31 cellular contexts compared by ENCODE assay signal in the genomic region with DNA sequence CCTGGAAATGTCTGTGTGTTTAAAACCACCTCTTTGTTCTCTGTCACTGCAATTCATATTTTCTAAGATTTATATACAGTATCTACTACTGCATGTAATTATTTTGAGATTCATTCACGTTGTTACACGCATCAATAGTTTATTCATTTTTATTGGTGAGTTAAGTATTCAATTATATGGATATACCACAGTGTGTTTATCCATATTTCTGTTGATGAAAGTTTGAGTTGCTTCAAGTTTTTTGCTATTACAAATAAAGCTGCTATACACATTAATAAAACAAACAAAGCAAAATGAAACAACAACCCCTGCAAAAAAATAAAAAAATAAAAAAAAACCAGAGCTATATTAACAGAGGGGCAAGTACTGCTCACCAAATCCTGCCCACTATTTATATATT.
DNase-seq lines count a peak whose midpoint lies in the region; ATAC-seq, FAIRE-seq and TF ChIP-seq lines count a peak whose summit lies in the region.
"Had no signal": no experiment of that assay in that cellular context is flagged by ENCODE, and none has a peak within 500 bp of the region (broad histone marks: within the 10 kb centered on the region; RNA-seq: fewer than 3 reads in every experiment).

No MANE protein-coding gene starts in this region.

- intact Hi-C loops in kidney (cut with DNase I) (no loop called here), posterior cingulate gyrus (cut with DNase I) (no loop called here)

- H3K36me3 ChIP-seq in SK-N-SH (replicated peaks in 1 of 2; ENCODE audit: control insufficient read depth in 1 of 2, insufficient read depth in 2 of 2, low read length in 1 of 2) (peaks cover 40 to 67% of the 10 kb centered on the region in 2 experiments), kidney (ENCODE audit: control insufficient read depth in 1 of 2, insufficient read depth in 2 of 2, low read length in 2 of 2) (peaks cover 3 to 44% of the 10 kb centered on the region in 2 donors)

- H3K27ac ChIP-seq in SK-N-SH (ENCODE audit: low read depth in 2 of 2, low read length in 1 of 2) (no peak overlapping the region), A549 (no peak overlapping the region), kidney (ENCODE audit: low read depth in 2 of 2, low read length in 2 of 2) (no peak overlapping the region)
- H3K27ac ChIP-seq: 22Rv1; BLaER1; BLaER1 treated with 17β-estradiol and CSF1 and Interleukin-3, amounts not matched to agents 10 nM and 100 nM; C4-2B had no signal

- ATAC-seq in SK-N-SH treated with all-trans-retinoic acid at 6 μM for 48 hours (no peak), A549 (no peak), HG02870 (IDR thresholded peaks at IDR 0.05; ENCODE audit: unreplicated experiment) (no peak)
- ATAC-seq: CD8-positive, alpha-beta T cell had no signal

- no peak overlapping the region for H3K4me2 ChIP-seq in SK-N-SH
- no peak overlapping the region for H3K4me2 ChIP-seq in A549
- H3K4me2 ChIP-seq: BLaER1; BLaER1 treated with 17β-estradiol and CSF1 and Interleukin-3, amounts not matched to agents 10 nM and 100 nM had no signal

- H3K4me3 ChIP-seq in SK-N-SH (ENCODE audit: low read depth in 2 of 2, low read length in 1 of 2) (no peak overlapping the region), A549 (no peak overlapping the region), kidney (ENCODE audit: low read length in 2 of 2) (no peak overlapping the region)
- H3K4me3 ChIP-seq: BLaER1; BLaER1 treated with 17β-estradiol and CSF1 and Interleukin-3, amounts not matched to agents 10 nM and 100 nM had no signal

- H4K20me1 ChIP-seq in SK-N-SH (ENCODE audit: insufficient read depth) = no peaks in the 10 kb centered on the region
- H4K20me1 ChIP-seq: BLaER1; BLaER1 treated with 17β-estradiol and CSF1 and Interleukin-3, amounts not matched to agents 10 nM and 100 nM had no signal

- no peaks in the 10 kb centered on the region for H3K27me3 ChIP-seq in SK-N-SH (ENCODE audit: insufficient read depth)
- H3K27me3 ChIP-seq: BE2C; BLaER1; BLaER1 treated with 17β-estradiol and CSF1 and Interleukin-3, amounts not matched to agents 10 nM and 100 nM had no signal

- TF ChIP-seq CTCF in SK-N-SH (IDR thresholded peaks at IDR 0.05) = no peak
- no peak for TF ChIP-seq CTCF in A549 (IDR thresholded peaks at IDR 0.05)
- no peak for TF ChIP-seq CTCF in kidney (IDR thresholded peaks at IDR 0.05; ENCODE audit: borderline replicate concordance, extremely low read depth, insufficient read depth)

- DNase-seq in SK-N-SH = no peak
- no peak for DNase-seq in A549 (ENCODE audit: low read depth in 1 of 2, low spot score in 1 of 2)
- no peak for DNase-seq in kidney
- no peak for DNase-seq in posterior cingulate gyrus
- DNase-seq: 8988T; ACHN; AML-193; BE2C; C1 segment of cervical spinal cord; Caco-2; Calu3; CD4-positive, alpha-beta memory T cell; CD4-positive, alpha-beta T cell; CD4-positive, CD25-positive, alpha-beta regulatory T cell; CD8-positive, alpha-beta memory T cell; CD8-positive, alpha-beta T cell; COR-L47; DMS 273 treated with DMSO at 0.1 percent for 48 hours; DMS153; DMS53; DMS79; DMS79 treated with DMSO at 0.1 percent for 48 hours; DND-41; EL had no signal

- no peaks in the 10 kb centered on the region for H3K4me1 ChIP-seq in SK-N-SH (ENCODE audit: control insufficient read depth in 1 of 2, insufficient read depth in 2 of 2, low read depth in 1 of 2, low read length in 1 of 2)
- H3K4me1 ChIP-seq in A549 = no peaks in the 10 kb centered on the region
- H3K4me1 ChIP-seq in kidney (ENCODE audit: control insufficient read depth in 1 of 2, insufficient read depth in 1 of 2, low read depth in 1 of 2, low read length in 2 of 2) = no peaks in the 10 kb centered on the region
- H3K4me1 ChIP-seq: BE2C; BLaER1; BLaER1 treated with 17β-estradiol and CSF1 and Interleukin-3, amounts not matched to agents 10 nM and 100 nM; Caco-2 had no signal

- POLR2A ChIA-PET in SK-N-SH (lab: Yijun Ruan, JAX) (no interaction called here), A549 (lab: Yijun Ruan, JAX) (no interaction called here)

- no peaks in the 10 kb centered on the region for H3F3A ChIP-seq in SK-N-SH (replicated peaks; ENCODE audit: insufficient read depth)

- TF ChIP-seq POLR2A in A549 (IDR thresholded peaks at IDR 0.05; ENCODE audit: low read length) = no peak

- no peak for TF ChIP-seq RAD21 in SK-N-SH (IDR thresholded peaks at IDR 0.05; ENCODE audit: low read length)
- TF ChIP-seq RAD21 in A549 (conservative IDR thresholded peaks at IDR 0.05 in 1 of 2, IDR thresholded peaks at IDR 0.05 in 1 of 2) = no peak

- H3K79me2 ChIP-seq in SK-N-SH (ENCODE audit: insufficient read depth) = no peaks in the 10 kb centered on the region

- H3K9ac ChIP-seq in SK-N-SH (no peak overlapping the region), kidney (ENCODE audit: low read length in 2 of 2) (no peak overlapping the region)
- H3K9ac ChIP-seq: BLaER1; BLaER1 treated with 17β-estradiol and CSF1 and Interleukin-3, amounts not matched to agents 10 nM and 100 nM had no signal

- WGBS in SK-N-SH (ENCODE audit: low lambda C conversion rate) = 96% methylated on average over 2 of the region's 2 CpGs
- 85% methylated on average over 2 of the region's 2 CpGs for WGBS in A549 (ENCODE audit: missing lambda C conversion rate)

- FAIRE-seq in A549 (lab: Jason Lieb, UNC) (peak; percentile 28), kidney (lab: Jason Lieb, UNC) (peak; percentile 6)
- FAIRE-seq: A204.1 had no signal

- no peak for TF ChIP-seq EP300 in SK-N-SH (IDR thresholded peaks at IDR 0.05; ENCODE audit: borderline replicate concordance in 1 of 2, low read depth in 1 of 2, low read length in 1 of 2)
- no peak for TF ChIP-seq EP300 in A549 (IDR thresholded peaks at IDR 0.05)

- H3K9me3 ChIP-seq in SK-N-SH (peaks cover 31% of the 10 kb centered on the region), A549 (peaks cover 16% of the 10 kb centered on the region; the same call in 2 of the 3 replicates), kidney (ENCODE audit: control insufficient read depth in 1 of 2, low read length in 2 of 2) (peaks cover 5 to 6% of the 10 kb centered on the region in 2 donors)
- H3K9me3 ChIP-seq: BE2C, Caco-2 had no signal

- CTCF ChIA-PET in SK-N-SH (lab: Yijun Ruan, JAX) = interaction anchor here (0.8 kb wide), 1 partner anchor 332 kb away, joined by 3 read pairs; no protein-coding TSS in a partner anchor
- CTCF ChIA-PET in A549 (lab: Yijun Ruan, JAX) = no interaction called here

- no peaks in the 10 kb centered on the region for H3K9me2 ChIP-seq in SK-N-SH

- no peak overlapping the region for H2AFZ ChIP-seq in SK-N-SH (ENCODE audit: low read depth)

TF ChIP-seq in SK-N-SH treated with all-trans-retinoic acid at 6 μM for 48 hours, 23 proteins besides CTCF, POLR2A, EP300 and RAD21:
- no peak for TF ChIP-seq RARB (CRISPR knock-in tag; IDR thresholded peaks at IDR 0.05)
- peak; percentile 97 for TF ChIP-seq ZNF8 (CRISPR knock-in tag; IDR thresholded peaks at IDR 0.05)

TF ChIP-seq in SK-N-SH, 30 proteins besides CTCF, POLR2A, EP300 and RAD21 (continues in another document):
- no peak for TF ChIP-seq MEF2A (IDR thresholded peaks at IDR 0.05; ENCODE audit: borderline replicate concordance, low read depth)
- no peak for TF ChIP-seq GATA2 (CRISPR knock-in tag; IDR thresholded peaks at IDR 0.05)
- TF ChIP-seq ELF1 (IDR thresholded peaks at IDR 0.05) = no peak
- no peak for TF ChIP-seq NRF1 (IDR thresholded peaks at IDR 0.05; ENCODE audit: low read depth, low read length)
- TF ChIP-seq TCF12 (IDR thresholded peaks at IDR 0.05) = no peak
- no peak for TF ChIP-seq RXRA (IDR thresholded peaks at IDR 0.05; ENCODE audit: borderline replicate concordance, low read depth)
- no peak for TF ChIP-seq RFX5 (IDR thresholded peaks at IDR 0.05; ENCODE audit: low read length)
- TF ChIP-seq, protein P1, sequence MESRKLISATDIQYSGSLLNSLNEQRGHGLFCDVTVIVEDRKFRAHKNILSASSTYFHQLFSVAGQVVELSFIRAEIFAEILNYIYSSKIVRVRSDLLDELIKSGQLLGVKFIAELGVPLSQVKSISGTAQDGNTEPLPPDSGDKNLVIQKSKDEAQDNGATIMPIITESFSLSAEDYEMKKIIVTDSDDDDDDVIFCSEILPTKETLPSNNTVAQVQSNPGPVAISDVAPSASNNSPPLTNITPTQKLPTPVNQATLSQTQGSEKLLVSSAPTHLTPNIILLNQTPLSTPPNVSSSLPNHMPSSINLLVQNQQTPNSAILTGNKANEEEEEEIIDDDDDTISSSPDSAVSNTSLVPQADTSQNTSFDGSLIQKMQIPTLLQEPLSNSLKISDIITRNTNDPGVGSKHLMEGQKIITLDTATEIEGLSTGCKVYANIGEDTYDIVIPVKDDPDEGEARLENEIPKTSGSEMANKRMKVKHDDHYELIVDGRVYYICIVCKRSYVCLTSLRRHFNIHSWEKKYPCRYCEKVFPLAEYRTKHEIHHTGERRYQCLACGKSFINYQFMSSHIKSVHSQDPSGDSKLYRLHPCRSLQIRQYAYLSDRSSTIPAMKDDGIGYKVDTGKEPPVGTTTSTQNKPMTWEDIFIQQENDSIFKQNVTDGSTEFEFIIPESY (IDR thresholded peaks at IDR 0.05; ENCODE audit: borderline replicate concordance, low read depth) = no peak
- no peak for TF ChIP-seq SMC3 (IDR thresholded peaks at IDR 0.05; ENCODE audit: low read depth, low read length)

TF ChIP-seq in A549, 52 proteins besides CTCF, POLR2A, EP300 and RAD21 (continues in another document):
- TF ChIP-seq KDM5A (IDR thresholded peaks at IDR 0.05) (no peak), BHLHE40 (IDR thresholded peaks at IDR 0.05; ENCODE audit: low read depth, low read length) (no peak), MYC (IDR thresholded peaks at IDR 0.05; ENCODE audit: borderline replicate concordance, low read length) (no peak), ZC3H11A (IDR thresholded peaks at IDR 0.05) (no peak), CHD4 (IDR thresholded peaks at IDR 0.05; ENCODE audit: borderline replicate concordance) (no peak), ESRRA (IDR thresholded peaks at IDR 0.05; ENCODE audit: borderline replicate concordance, low read length) (no peak)
- TF ChIP-seq, protein P2, sequence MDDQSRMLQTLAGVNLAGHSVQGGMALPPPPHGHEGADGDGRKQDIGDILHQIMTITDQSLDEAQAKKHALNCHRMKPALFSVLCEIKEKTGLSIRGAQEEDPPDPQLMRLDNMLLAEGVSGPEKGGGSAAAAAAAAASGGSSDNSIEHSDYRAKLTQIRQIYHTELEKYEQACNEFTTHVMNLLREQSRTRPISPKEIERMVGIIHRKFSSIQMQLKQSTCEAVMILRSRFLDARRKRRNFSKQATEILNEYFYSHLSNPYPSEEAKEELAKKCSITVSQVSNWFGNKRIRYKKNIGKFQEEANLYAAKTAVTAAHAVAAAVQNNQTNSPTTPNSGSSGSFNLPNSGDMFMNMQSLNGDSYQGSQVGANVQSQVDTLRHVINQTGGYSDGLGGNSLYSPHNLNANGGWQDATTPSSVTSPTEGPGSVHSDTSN (IDR thresholded peaks at IDR 0.05) = no peak
- TF ChIP-seq, protein P3, sequence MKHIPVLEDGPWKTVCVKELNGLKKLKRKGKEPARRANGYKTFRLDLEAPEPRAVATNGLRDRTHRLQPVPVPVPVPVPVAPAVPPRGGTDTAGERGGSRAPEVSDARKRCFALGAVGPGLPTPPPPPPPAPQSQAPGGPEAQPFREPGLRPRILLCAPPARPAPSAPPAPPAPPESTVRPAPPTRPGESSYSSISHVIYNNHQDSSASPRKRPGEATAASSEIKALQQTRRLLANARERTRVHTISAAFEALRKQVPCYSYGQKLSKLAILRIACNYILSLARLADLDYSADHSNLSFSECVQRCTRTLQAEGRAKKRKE (CRISPR knock-in tag; IDR thresholded peaks at IDR 0.05; ENCODE audit: low read depth) = no peak
